ENCODE assay signal across 17 cellular contexts in the genomic region with DNA sequence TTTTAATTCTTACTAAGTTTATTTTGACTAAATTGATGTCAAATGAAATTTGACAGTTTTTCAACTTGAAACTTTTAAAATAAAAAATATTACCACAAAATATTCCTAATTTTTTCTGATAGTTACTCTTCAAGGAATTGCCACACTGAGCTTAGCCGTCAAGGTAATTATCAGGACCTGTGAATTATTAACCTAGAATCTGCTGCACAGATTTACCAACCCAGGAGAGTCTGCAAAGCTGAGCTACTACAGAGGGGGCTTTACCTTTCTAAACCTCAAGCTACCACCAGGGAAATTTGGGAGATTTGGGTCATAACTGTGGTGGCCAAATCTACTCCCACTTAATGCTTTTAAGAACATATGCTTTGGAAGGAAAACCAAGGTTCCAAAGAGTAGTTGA.
A peak's percentile ranks its signal among the peaks of the same experiment; 100 is the strongest.
DNase-seq lines count a peak whose midpoint lies in the region; ATAC-seq, FAIRE-seq and TF ChIP-seq lines count a peak whose summit lies in the region.
"Had no signal": no experiment of that assay in that cellular context is flagged by ENCODE, and none has a peak within 500 bp of the region (broad histone marks: within the 10 kb centered on the region; RNA-seq: fewer than 3 reads in every experiment).

No MANE protein-coding gene starts in this region.

- ATAC-seq in mucosa of descending colon: peak; percentile 68
- ATAC-seq in stimulated activated naive B cell treated with anti-CD40 and anti-IgM and Interleukin-4, amounts not matched to agents 10 μg/mL and 1 μg/mL and 100 μg/mL, for 72 hours (replicated peaks): no peak
- no peak for ATAC-seq in HG03097 (IDR thresholded peaks at IDR 0.05; ENCODE audit: low FRiP score, unreplicated experiment)
- ATAC-seq: K562, Panc1 had no signal

- POLR2A ChIA-PET in endothelial cell of umbilical vein (lab: Charles Lee): no interaction called here

- H3K27ac Mint-ChIP-seq in stimulated activated naive B cell treated with anti-CD40 and anti-IgM and Interleukin-4, amounts not matched to agents 10 μg/mL and 1 μg/mL and 100 μg/mL, for 72 hours: no peak overlapping the region
- no peak overlapping the region for H3K27ac Mint-ChIP-seq in activated naive CD8-positive, alpha-beta T cell treated with anti-CD3 and anti-CD28 coated beads for 36 hours

- H3K27ac ChIP-seq in endothelial cell of umbilical vein (ENCODE audit: insufficient read depth, low read depth, low read length) (no peak overlapping the region), sigmoid colon (no peak overlapping the region)
- H3K27ac ChIP-seq: 22Rv1 had no signal

- H3K36me3 Mint-ChIP-seq in stimulated activated naive B cell treated with anti-CD40 and anti-IgM and Interleukin-4, amounts not matched to agents 10 μg/mL and 1 μg/mL and 100 μg/mL, for 72 hours: no peaks in the 10 kb centered on the region
- H3K36me3 Mint-ChIP-seq in activated naive CD8-positive, alpha-beta T cell treated with anti-CD3 and anti-CD28 coated beads for 36 hours: no peaks in the 10 kb centered on the region
- H3K36me3 Mint-ChIP-seq: CD14-positive monocyte had no signal

- H3K9ac ChIP-seq in endothelial cell of umbilical vein (replicated peaks; ENCODE audit: extremely low read depth, insufficient read depth, low read length): no peak overlapping the region

- H3K4me3 ChIP-seq in endothelial cell of umbilical vein (replicated peaks in 1 of 3; ENCODE audit: insufficient read depth in 1 of 3, low read depth in 1 of 3, low read length in 3 of 3) (no peak overlapping the region), mucosa of descending colon (no peak overlapping the region), sigmoid colon (no peak overlapping the region)
- H3K4me3 ChIP-seq: HAP-1, K562 had no signal

- H3K4me2 ChIP-seq in endothelial cell of umbilical vein (ENCODE audit: insufficient read depth, low read length): peak overlapping the region; percentile 34

- DNase-seq in DMS53 (lab: John Stamatoyannopoulos, UW): peak; percentile 47
- DNase-seq in DMS53 treated with DMSO at 0.1 percent for 48 hours (lab: John Stamatoyannopoulos, UW; ENCODE audit: unreplicated experiment): no peak
- DNase-seq in endothelial cell of umbilical vein (ENCODE audit: low read depth, low spot score): no peak
- no peak for DNase-seq in mucosa of descending colon
- no peak for DNase-seq in stimulated activated naive B cell treated with anti-CD40 and anti-IgM and Interleukin-4, amounts not matched to agents 10 μg/mL and 1 μg/mL and 100 μg/mL, for 72 hours
- no peak for DNase-seq in activated naive CD8-positive, alpha-beta T cell treated with anti-CD3 and anti-CD28 coated beads for 36 hours
- no peak for DNase-seq in sigmoid colon
- DNase-seq: NCI-H1694, NCI-H446 treated with DMSO at 0.1 percent for 48 hours had no signal

- no peaks in the 10 kb centered on the region for H3K9me3 ChIP-seq in endothelial cell of umbilical vein (replicated peaks; ENCODE audit: control insufficient read depth, insufficient read depth, low read length)
- H3K9me3 ChIP-seq in mucosa of descending colon: no peaks in the 10 kb centered on the region
- H3K9me3 ChIP-seq in sigmoid colon: no peaks in the 10 kb centered on the region
- H3K9me3 ChIP-seq: HAP-1 had no signal

- peaks cover 0 to 5% of the 10 kb centered on the region in 2 donors for H3K9me3 Mint-ChIP-seq in stimulated activated naive B cell treated with anti-CD40 and anti-IgM and Interleukin-4, amounts not matched to agents 10 μg/mL and 1 μg/mL and 100 μg/mL, for 72 hours
- peaks cover 5% of the 10 kb centered on the region for H3K9me3 Mint-ChIP-seq in activated naive CD8-positive, alpha-beta T cell treated with anti-CD3 and anti-CD28 coated beads for 36 hours

- H3K27me3 ChIP-seq in endothelial cell of umbilical vein (ENCODE audit: control insufficient read depth in 2 of 2, insufficient read depth in 2 of 2, low read length in 2 of 2): no peaks in the 10 kb centered on the region
- no peaks in the 10 kb centered on the region for H3K27me3 ChIP-seq in sigmoid colon

- TF ChIP-seq CTCF in endothelial cell of umbilical vein (IDR thresholded peaks at IDR 0.05; ENCODE audit: extremely low read depth in 1 of 2, insufficient read depth in 1 of 2, low read depth in 1 of 2, low read length in 2 of 2) (no peak), mucosa of descending colon (IDR thresholded peaks at IDR 0.05) (no peak), sigmoid colon (IDR thresholded peaks at IDR 0.05) (no peak)

- BruUV-seq in endothelial cell of umbilical vein (replicated peaks; lab: Mats Ljungman, UMichigan): no TSS peak

- CTCF ChIA-PET in endothelial cell of umbilical vein (lab: Charles Lee): interaction anchor here (0.8 to 1.4 kb wide), 6 partner anchors 9 to 186 kb away, joined by 3 to 8 read pairs (median 4); no protein-coding TSS in a partner anchor

- H3K27me3 Mint-ChIP-seq in stimulated activated naive B cell treated with anti-CD40 and anti-IgM and Interleukin-4, amounts not matched to agents 10 μg/mL and 1 μg/mL and 100 μg/mL, for 72 hours: peaks cover 7 to 9% of the 10 kb centered on the region in 2 donors
- no peaks in the 10 kb centered on the region for H3K27me3 Mint-ChIP-seq in activated naive CD8-positive, alpha-beta T cell treated with anti-CD3 and anti-CD28 coated beads for 36 hours

- no peak for TF ChIP-seq POLR2A in endothelial cell of umbilical vein (IDR thresholded peaks at IDR 0.05; ENCODE audit: low read depth, low read length)
- TF ChIP-seq POLR2A in sigmoid colon (IDR thresholded peaks at IDR 0.05): no peak

- H3K9me1 ChIP-seq in endothelial cell of umbilical vein (replicated peaks; ENCODE audit: control insufficient read depth, extremely low read depth, insufficient read depth, low read length): no peaks in the 10 kb centered on the region

- no peak for FAIRE-seq in endothelial cell of umbilical vein (lab: Jason Lieb, UNC)
- FAIRE-seq: GM12891, GM19239, K562 had no signal

- no peaks in the 10 kb centered on the region for H3K79me2 ChIP-seq in endothelial cell of umbilical vein (ENCODE audit: control insufficient read depth, insufficient read depth, low read length)

- H3K4me3 Mint-ChIP-seq in stimulated activated naive B cell treated with anti-CD40 and anti-IgM and Interleukin-4, amounts not matched to agents 10 μg/mL and 1 μg/mL and 100 μg/mL, for 72 hours: no peak overlapping the region
- H3K4me3 Mint-ChIP-seq in activated naive CD8-positive, alpha-beta T cell treated with anti-CD3 and anti-CD28 coated beads for 36 hours: no peak overlapping the region

- intact Hi-C loops in endothelial cell of umbilical vein (cut with micrococcal nuclease): loop anchor here (2.0 to 5.0 kb wide), 2 partner anchors 66 to 101 kb away; no protein-coding TSS in a partner anchor
- intact Hi-C loops in mucosa of descending colon (cut with DNase I, micrococcal nuclease): no loop called here
- intact Hi-C loops in sigmoid colon (cut with DNase I): no loop called here

- whole genome bisulfite sequencing in sigmoid colon, 2 donors: 24 to 72% methylated on average over 1 of the region's 1 CpG

- H3K4me1 ChIP-seq in endothelial cell of umbilical vein (ENCODE audit: control insufficient read depth, extremely low read depth, insufficient read depth, low read length) (peaks cover 11% of the 10 kb centered on the region), mucosa of descending colon (ENCODE audit: low read depth) (no peaks in the 10 kb centered on the region), sigmoid colon (no peaks in the 10 kb centered on the region)
- H3K4me1 ChIP-seq: HAP-1 had no signal

- H3K36me3 ChIP-seq in endothelial cell of umbilical vein (ENCODE audit: control insufficient read depth in 2 of 2, extremely low read depth in 1 of 2, insufficient read depth in 2 of 2, low read length in 2 of 2): no peaks in the 10 kb centered on the region
- H3K36me3 ChIP-seq in mucosa of descending colon (ENCODE audit: low read depth): no peaks in the 10 kb centered on the region
- H3K36me3 ChIP-seq in sigmoid colon: no peaks in the 10 kb centered on the region
- H3K36me3 ChIP-seq: HAP-1 had no signal

- dilution Hi-C loops in endothelial cell of umbilical vein (cut with MboI; ENCODE audit: extremely low pct_ligation_motif_present, low sequenced_read_pairs): no loop called here

- H2AFZ ChIP-seq in endothelial cell of umbilical vein (ENCODE audit: low read depth, low read length): peak overlapping the region; percentile 41

- H3K4me1 Mint-ChIP-seq in stimulated activated naive B cell treated with anti-CD40 and anti-IgM and Interleukin-4, amounts not matched to agents 10 μg/mL and 1 μg/mL and 100 μg/mL, for 72 hours: no peaks in the 10 kb centered on the region
- no peaks in the 10 kb centered on the region for H3K4me1 Mint-ChIP-seq in activated naive CD8-positive, alpha-beta T cell treated with anti-CD3 and anti-CD28 coated beads for 36 hours

- H4K20me1 ChIP-seq in endothelial cell of umbilical vein (replicated peaks; ENCODE audit: control insufficient read depth, extremely low read depth, insufficient read depth, low read length): no peaks in the 10 kb centered on the region

- no peak for TF ChIP-seq EP300 in sigmoid colon (IDR thresholded peaks at IDR 0.05)

TF ChIP-seq in endothelial cell of umbilical vein, 7 proteins besides CTCF, POLR2A, EP300 and RAD21:
- TF ChIP-seq EZH2 (IDR thresholded peaks at IDR 0.05; ENCODE audit: borderline replicate concordance, low read depth, low read length, severe bottlenecking) (no peak), FOS (IDR thresholded peaks at IDR 0.05; ENCODE audit: borderline replicate concordance, insufficient read depth, low read length) (no peak), JUN (IDR thresholded peaks at IDR 0.05; ENCODE audit: borderline replicate concordance, insufficient read depth, insufficient read length, low read depth) (no peak), GATA2 (IDR thresholded peaks at IDR 0.05; ENCODE audit: insufficient read depth, insufficient read length, low read depth, low read length) (no peak), POLR2AphosphoS5 (IDR thresholded peaks at IDR 0.05; ENCODE audit: insufficient read depth, low read depth, low read length) (no peak), MYC (IDR thresholded peaks at IDR 0.05; ENCODE audit: low read depth, low read length) (no peak)
- TF ChIP-seq, protein P1, sequence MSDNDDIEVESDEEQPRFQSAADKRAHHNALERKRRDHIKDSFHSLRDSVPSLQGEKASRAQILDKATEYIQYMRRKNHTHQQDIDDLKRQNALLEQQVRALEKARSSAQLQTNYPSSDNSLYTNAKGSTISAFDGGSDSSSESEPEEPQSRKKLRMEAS (IDR thresholded peaks at IDR 0.05; ENCODE audit: insufficient read depth, insufficient read length): no peak
TF ChIP-seq in endothelial cell of umbilical vein: peak in this region for 0.
